Comparison of ENCODE assay signal across 1 cellular context in the genomic region with DNA sequence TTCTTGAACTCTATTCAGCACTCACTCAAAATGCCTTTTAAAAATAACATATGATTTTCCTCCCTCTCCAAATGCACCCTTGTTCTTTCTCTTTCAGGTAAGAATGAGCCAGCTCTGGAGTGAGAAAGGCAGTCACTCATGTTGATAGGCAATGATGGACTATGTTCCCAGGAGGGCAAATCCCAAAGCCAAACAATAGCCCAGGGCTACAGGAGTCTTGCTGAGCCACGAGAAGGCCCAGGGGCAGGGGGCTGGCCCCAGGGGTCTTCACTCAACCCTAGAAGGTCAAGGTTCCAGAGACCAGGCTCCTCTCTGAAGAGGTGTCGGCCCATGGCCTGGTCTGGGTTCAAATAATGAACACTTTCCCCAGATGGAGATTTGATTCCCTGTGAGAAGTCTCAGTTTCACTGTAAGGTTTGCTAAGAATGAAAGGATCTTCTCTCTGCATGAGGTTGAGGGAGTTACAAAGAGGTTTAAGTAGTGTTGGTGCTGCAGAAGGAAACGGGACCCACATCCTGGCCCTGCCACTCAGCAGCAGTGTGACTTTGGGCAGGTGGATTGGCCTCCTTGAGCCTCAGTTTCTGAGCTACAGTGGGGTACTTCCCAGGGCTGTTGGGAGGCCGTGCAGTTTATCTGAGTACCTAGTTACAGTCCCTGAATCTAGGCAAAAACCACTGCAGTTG.
TF ChIP-seq lines count a peak whose summit lies in the region.

No MANE protein-coding gene starts in this region.

TF ChIP-seq in HepG2, 621 proteins besides CTCF, POLR2A, EP300 and RAD21 (continued from another document and continues in another):
- TF ChIP-seq SMAD1 (CRISPR knock-in tag; IDR thresholded peaks at IDR 0.05; ENCODE audit: borderline replicate concordance, low read depth) (no peak), BCL6 (CRISPR knock-in tag; IDR thresholded peaks at IDR 0.05) (peak; percentile 27; the same call in 1 of the 2 replicates), NKX3-1 (CRISPR knock-in tag; IDR thresholded peaks at IDR 0.05) (no peak), MZF1 (CRISPR knock-in tag; IDR thresholded peaks at IDR 0.05; ENCODE audit: borderline replicate concordance) (no peak), JUND (CRISPR knock-in tag; IDR thresholded peaks at IDR 0.05) (no peak), NFE2L2 (IDR thresholded peaks at IDR 0.05; ENCODE audit: low read length) (no peak), ZNF660 (CRISPR knock-in tag; IDR thresholded peaks at IDR 0.05; ENCODE audit: borderline replicate concordance, low read depth) (no peak), KDM5A (IDR thresholded peaks at IDR 0.05; ENCODE audit: borderline replicate concordance, low read length) (no peak), ZNF556 (CRISPR knock-in tag; IDR thresholded peaks at IDR 0.05; ENCODE audit: borderline replicate concordance) (no peak), ZNF589 (CRISPR knock-in tag; conservative IDR thresholded peaks at IDR 0.05) (no peak), ONECUT2 (CRISPR knock-in tag; IDR thresholded peaks at IDR 0.05) (no peak), NFRKB (IDR thresholded peaks at IDR 0.05) (no peak), ZKSCAN8 (CRISPR knock-in tag; IDR thresholded peaks at IDR 0.05; ENCODE audit: borderline replicate concordance) (no peak), NR2F6 (IDR thresholded peaks at IDR 0.05) (peak; percentile 63), NR2F6 (CRISPR knock-in tag; IDR thresholded peaks at IDR 0.05) (peak; percentile 61), SMAD3 (CRISPR knock-in tag; IDR thresholded peaks at IDR 0.05) (no peak), ZNF780A (CRISPR knock-in tag; IDR thresholded peaks at IDR 0.05) (no peak), ZC3H13 (CRISPR knock-in tag; IDR thresholded peaks at IDR 0.05) (no peak), PHF5A (CRISPR knock-in tag; IDR thresholded peaks at IDR 0.05; ENCODE audit: low read depth, unreplicated experiment) (no peak), ZNF766 (CRISPR knock-in tag; IDR thresholded peaks at IDR 0.05; ENCODE audit: borderline replicate concordance) (no peak), KLF12 (CRISPR knock-in tag; IDR thresholded peaks at IDR 0.05; ENCODE audit: borderline replicate concordance) (no peak), HOXD1 (CRISPR knock-in tag; IDR thresholded peaks at IDR 0.05) (no peak), ZNF546 (CRISPR knock-in tag; conservative IDR thresholded peaks at IDR 0.05) (no peak), HNRNPK (IDR thresholded peaks at IDR 0.05; ENCODE audit: low read depth, low read length, poor library complexity, severe bottlenecking) (no peak), TAF1 (CRISPR knock-in tag; IDR thresholded peaks at IDR 0.05) (no peak), SNAPC2 (CRISPR knock-in tag; IDR thresholded peaks at IDR 0.05) (no peak), PPARG (CRISPR knock-in tag; conservative IDR thresholded peaks at IDR 0.05) (0 out of 2 replicates have a peak, but pooled peaks have one; percentile 17), DMAP1 (CRISPR knock-in tag; IDR thresholded peaks at IDR 0.05) (no peak), ZNF678 (CRISPR knock-in tag; IDR thresholded peaks at IDR 0.05) (no peak), ZNF552 (CRISPR knock-in tag; IDR thresholded peaks at IDR 0.05; ENCODE audit: borderline replicate concordance) (no peak), ZSCAN20 (CRISPR knock-in tag; IDR thresholded peaks at IDR 0.05; ENCODE audit: borderline replicate concordance) (no peak), HDAC2 (CRISPR knock-in tag; IDR thresholded peaks at IDR 0.05) (0 out of 2 replicates have a peak, but pooled peaks have one; percentile 37)
- TF ChIP-seq, protein P1, sequence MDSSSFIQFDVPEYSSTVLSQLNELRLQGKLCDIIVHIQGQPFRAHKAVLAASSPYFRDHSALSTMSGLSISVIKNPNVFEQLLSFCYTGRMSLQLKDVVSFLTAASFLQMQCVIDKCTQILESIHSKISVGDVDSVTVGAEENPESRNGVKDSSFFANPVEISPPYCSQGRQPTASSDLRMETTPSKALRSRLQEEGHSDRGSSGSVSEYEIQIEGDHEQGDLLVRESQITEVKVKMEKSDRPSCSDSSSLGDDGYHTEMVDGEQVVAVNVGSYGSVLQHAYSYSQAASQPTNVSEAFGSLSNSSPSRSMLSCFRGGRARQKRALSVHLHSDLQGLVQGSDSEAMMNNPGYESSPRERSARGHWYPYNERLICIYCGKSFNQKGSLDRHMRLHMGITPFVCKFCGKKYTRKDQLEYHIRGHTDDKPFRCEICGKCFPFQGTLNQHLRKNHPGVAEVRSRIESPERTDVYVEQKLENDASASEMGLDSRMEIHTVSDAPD (CRISPR knock-in tag; IDR thresholded peaks at IDR 0.05), result no peak
- TF ChIP-seq, protein P2, sequence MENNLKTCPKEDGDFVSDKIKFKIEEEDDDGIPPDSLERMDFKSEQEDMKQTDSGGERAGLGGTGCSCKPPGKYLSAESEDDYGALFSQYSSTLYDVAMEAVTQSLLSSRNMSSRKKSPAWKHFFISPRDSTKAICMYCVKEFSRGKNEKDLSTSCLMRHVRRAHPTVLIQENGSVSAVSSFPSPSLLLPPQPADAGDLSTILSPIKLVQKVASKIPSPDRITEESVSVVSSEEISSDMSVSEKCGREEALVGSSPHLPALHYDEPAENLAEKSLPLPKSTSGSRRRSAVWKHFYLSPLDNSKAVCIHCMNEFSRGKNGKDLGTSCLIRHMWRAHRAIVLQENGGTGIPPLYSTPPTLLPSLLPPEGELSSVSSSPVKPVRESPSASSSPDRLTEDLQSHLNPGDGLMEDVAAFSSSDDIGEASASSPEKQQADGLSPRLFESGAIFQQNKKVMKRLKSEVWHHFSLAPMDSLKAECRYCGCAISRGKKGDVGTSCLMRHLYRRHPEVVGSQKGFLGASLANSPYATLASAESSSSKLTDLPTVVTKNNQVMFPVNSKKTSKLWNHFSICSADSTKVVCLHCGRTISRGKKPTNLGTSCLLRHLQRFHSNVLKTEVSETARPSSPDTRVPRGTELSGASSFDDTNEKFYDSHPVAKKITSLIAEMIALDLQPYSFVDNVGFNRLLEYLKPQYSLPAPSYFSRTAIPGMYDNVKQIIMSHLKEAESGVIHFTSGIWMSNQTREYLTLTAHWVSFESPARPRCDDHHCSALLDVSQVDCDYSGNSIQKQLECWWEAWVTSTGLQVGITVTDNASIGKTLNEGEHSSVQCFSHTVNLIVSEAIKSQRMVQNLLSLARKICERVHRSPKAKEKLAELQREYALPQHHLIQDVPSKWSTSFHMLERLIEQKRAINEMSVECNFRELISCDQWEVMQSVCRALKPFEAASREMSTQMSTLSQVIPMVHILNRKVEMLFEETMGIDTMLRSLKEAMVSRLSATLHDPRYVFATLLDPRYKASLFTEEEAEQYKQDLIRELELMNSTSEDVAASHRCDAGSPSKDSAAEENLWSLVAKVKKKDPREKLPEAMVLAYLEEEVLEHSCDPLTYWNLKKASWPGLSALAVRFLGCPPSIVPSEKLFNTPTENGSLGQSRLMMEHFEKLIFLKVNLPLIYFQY (CRISPR knock-in tag; IDR thresholded peaks at IDR 0.05; ENCODE audit: borderline replicate concordance), result no peak
- TF ChIP-seq, protein P3, sequence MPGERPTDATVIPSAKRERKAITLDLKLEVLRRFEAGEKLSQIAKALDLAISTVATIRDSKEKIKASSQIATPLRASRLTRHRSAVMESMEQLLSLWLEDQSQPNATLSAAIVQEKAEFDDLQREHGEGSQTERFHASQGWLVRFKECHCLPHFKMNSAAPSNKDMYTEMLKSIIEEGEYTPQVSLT (CRISPR knock-in tag; IDR thresholded peaks at IDR 0.05; ENCODE audit: borderline replicate concordance, low read depth), result no peak
- TF ChIP-seq, protein P4, sequence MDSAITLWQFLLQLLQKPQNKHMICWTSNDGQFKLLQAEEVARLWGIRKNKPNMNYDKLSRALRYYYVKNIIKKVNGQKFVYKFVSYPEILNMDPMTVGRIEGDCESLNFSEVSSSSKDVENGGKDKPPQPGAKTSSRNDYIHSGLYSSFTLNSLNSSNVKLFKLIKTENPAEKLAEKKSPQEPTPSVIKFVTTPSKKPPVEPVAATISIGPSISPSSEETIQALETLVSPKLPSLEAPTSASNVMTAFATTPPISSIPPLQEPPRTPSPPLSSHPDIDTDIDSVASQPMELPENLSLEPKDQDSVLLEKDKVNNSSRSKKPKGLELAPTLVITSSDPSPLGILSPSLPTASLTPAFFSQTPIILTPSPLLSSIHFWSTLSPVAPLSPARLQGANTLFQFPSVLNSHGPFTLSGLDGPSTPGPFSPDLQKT (CRISPR knock-in tag; IDR thresholded peaks at IDR 0.05; ENCODE audit: borderline replicate concordance), result no peak
- TF ChIP-seq, protein P5, sequence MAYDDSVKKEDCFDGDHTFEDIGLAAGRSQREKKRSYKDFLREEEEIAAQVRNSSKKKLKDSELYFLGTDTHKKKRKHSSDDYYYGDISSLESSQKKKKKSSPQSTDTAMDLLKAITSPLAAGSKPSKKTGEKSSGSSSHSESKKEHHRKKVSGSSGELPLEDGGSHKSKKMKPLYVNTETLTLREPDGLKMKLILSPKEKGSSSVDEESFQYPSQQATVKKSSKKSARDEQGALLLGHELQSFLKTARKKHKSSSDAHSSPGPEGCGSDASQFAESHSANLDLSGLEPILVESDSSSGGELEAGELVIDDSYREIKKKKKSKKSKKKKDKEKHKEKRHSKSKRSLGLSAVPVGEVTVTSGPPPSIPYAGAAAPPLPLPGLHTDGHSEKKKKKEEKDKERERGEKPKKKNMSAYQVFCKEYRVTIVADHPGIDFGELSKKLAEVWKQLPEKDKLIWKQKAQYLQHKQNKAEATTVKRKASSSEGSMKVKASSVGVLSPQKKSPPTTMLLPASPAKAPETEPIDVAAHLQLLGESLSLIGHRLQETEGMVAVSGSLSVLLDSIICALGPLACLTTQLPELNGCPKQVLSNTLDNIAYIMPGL (CRISPR knock-in tag; IDR thresholded peaks at IDR 0.05; ENCODE audit: borderline replicate concordance in 1 of 2, low read depth in 1 of 2), result no peak
- TF ChIP-seq, protein P6, sequence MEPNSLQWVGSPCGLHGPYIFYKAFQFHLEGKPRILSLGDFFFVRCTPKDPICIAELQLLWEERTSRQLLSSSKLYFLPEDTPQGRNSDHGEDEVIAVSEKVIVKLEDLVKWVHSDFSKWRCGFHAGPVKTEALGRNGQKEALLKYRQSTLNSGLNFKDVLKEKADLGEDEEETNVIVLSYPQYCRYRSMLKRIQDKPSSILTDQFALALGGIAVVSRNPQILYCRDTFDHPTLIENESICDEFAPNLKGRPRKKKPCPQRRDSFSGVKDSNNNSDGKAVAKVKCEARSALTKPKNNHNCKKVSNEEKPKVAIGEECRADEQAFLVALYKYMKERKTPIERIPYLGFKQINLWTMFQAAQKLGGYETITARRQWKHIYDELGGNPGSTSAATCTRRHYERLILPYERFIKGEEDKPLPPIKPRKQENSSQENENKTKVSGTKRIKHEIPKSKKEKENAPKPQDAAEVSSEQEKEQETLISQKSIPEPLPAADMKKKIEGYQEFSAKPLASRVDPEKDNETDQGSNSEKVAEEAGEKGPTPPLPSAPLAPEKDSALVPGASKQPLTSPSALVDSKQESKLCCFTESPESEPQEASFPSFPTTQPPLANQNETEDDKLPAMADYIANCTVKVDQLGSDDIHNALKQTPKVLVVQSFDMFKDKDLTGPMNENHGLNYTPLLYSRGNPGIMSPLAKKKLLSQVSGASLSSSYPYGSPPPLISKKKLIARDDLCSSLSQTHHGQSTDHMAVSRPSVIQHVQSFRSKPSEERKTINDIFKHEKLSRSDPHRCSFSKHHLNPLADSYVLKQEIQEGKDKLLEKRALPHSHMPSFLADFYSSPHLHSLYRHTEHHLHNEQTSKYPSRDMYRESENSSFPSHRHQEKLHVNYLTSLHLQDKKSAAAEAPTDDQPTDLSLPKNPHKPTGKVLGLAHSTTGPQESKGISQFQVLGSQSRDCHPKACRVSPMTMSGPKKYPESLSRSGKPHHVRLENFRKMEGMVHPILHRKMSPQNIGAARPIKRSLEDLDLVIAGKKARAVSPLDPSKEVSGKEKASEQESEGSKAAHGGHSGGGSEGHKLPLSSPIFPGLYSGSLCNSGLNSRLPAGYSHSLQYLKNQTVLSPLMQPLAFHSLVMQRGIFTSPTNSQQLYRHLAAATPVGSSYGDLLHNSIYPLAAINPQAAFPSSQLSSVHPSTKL (CRISPR knock-in tag; IDR thresholded peaks at IDR 0.05), result peak; percentile 28; the same call in 1 of the 2 replicates
- TF ChIP-seq, protein P7, sequence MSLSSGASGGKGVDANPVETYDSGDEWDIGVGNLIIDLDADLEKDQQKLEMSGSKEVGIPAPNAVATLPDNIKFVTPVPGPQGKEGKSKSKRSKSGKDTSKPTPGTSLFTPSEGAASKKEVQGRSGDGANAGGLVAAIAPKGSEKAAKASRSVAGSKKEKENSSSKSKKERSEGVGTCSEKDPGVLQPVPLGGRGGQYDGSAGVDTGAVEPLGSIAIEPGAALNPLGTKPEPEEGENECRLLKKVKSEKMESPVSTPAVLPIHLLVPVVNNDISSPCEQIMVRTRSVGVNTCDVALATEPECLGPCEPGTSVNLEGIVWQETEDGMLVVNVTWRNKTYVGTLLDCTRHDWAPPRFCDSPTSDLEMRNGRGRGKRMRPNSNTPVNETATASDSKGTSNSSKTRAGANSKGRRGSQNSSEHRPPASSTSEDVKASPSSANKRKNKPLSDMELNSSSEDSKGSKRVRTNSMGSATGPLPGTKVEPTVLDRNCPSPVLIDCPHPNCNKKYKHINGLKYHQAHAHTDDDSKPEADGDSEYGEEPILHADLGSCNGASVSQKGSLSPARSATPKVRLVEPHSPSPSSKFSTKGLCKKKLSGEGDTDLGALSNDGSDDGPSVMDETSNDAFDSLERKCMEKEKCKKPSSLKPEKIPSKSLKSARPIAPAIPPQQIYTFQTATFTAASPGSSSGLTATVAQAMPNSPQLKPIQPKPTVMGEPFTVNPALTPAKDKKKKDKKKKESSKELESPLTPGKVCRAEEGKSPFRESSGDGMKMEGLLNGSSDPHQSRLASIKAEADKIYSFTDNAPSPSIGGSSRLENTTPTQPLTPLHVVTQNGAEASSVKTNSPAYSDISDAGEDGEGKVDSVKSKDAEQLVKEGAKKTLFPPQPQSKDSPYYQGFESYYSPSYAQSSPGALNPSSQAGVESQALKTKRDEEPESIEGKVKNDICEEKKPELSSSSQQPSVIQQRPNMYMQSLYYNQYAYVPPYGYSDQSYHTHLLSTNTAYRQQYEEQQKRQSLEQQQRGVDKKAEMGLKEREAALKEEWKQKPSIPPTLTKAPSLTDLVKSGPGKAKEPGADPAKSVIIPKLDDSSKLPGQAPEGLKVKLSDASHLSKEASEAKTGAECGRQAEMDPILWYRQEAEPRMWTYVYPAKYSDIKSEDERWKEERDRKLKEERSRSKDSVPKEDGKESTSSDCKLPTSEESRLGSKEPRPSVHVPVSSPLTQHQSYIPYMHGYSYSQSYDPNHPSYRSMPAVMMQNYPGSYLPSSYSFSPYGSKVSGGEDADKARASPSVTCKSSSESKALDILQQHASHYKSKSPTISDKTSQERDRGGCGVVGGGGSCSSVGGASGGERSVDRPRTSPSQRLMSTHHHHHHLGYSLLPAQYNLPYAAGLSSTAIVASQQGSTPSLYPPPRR (CRISPR knock-in tag; IDR thresholded peaks at IDR 0.05; ENCODE audit: borderline replicate concordance), result no peak
- TF ChIP-seq, protein P8, sequence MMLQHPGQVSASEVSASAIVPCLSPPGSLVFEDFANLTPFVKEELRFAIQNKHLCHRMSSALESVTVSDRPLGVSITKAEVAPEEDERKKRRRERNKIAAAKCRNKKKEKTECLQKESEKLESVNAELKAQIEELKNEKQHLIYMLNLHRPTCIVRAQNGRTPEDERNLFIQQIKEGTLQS (CRISPR knock-in tag; IDR thresholded peaks at IDR 0.05), result no peak
- TF ChIP-seq, protein P9, sequence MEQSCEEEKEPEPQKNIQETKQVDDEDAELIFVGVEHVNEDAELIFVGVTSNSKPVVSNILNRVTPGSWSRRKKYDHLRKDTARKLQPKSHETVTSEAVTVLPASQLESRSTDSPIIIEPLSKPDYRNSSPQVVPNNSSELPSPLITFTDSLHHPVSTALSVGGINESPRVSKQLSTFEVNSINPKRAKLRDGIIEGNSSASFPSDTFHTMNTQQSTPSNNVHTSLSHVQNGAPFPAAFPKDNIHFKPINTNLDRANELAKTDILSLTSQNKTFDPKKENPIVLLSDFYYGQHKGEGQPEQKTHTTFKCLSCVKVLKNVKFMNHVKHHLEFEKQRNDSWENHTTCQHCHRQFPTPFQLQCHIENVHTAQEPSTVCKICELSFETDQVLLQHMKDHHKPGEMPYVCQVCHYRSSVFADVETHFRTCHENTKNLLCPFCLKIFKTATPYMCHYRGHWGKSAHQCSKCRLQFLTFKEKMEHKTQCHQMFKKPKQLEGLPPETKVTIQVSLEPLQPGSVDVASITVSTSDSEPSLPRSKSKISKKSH (CRISPR knock-in tag; IDR thresholded peaks at IDR 0.05; ENCODE audit: borderline replicate concordance), result no peak
